1 cellular context compared by ENCODE assay signal in the genomic region with DNA sequence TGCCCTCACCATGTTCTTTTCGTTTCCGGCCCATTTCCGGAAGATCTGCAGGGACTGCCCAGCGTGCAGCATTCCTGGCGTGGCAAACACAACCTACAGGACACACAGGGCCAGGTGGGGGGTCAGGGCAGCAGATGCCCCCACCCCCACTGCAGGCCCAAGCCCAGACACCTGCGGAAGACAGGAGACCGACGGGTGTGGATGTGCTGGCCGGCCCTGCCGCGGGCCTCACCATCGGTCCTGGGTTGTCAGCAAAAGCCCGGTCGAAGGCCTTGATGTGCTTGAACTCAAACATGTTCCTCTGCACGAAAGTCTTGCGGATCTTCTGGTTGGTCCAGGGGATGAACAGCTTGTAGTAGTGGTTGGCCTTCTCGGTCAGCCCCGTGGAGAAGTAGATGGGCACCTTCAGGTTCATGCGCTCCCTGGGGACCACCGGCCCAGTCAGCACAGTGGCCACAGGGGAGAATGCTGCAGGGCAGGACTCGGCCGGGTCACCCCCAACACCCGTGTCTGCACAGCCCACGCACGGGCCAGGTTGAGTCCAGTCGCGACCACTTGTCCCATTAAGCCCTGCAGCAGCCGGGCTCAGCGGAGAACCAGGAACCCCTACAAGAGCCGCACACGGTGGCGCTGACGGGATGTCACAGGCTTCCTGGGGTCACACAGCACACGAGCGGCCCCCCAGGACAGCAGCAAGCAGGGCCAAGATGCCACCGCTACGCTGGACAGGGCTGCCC.
TF ChIP-seq lines count a peak whose summit lies in the region.

No MANE protein-coding gene starts in this region.

TF ChIP-seq in K562, 482 proteins besides CTCF, POLR2A, EP300 and RAD21:
- TF ChIP-seq POLR2G (IDR thresholded peaks at IDR 0.05; ENCODE audit: low read depth, low read length) (peak; percentile 1; the same call in 1 of the 2 replicates), NUFIP1 (IDR thresholded peaks at IDR 0.05; ENCODE audit: partially characterized antibody) (no peak), NFYB (IDR thresholded peaks at IDR 0.05; ENCODE audit: extremely low read depth, insufficient read length) (no peak), TCFL5 (CRISPR knock-in tag; conservative IDR thresholded peaks at IDR 0.05) (no peak), RBM22 (IDR thresholded peaks at IDR 0.05; ENCODE audit: low read depth, low read length, poor library complexity, severe bottlenecking) (peak; percentile 89), RBM39 (optimal IDR thresholded peaks at IDR 0.05; ENCODE audit: low read depth, low read length) (no peak), RBFOX2 (IDR thresholded peaks at IDR 0.05; ENCODE audit: low read depth, low read length) (peak; percentile 27; the same call in 1 of the 2 replicates), ARID1B (IDR thresholded peaks at IDR 0.05) (no peak), ZBTB17 (CRISPR knock-in tag; IDR thresholded peaks at IDR 0.05) (no peak), ZNF436 (CRISPR knock-in tag; IDR thresholded peaks at IDR 0.05) (no peak), ZNF263 (CRISPR knock-in tag; IDR thresholded peaks at IDR 0.05; ENCODE audit: borderline replicate concordance) (no peak), GATA2 (CRISPR knock-in tag; IDR thresholded peaks at IDR 0.05) (no peak), NR2C1 (IDR thresholded peaks at IDR 0.05) (no peak), NR2C1 (tag; IDR thresholded peaks at IDR 0.05) (no peak), SUPT5H (IDR thresholded peaks at IDR 0.05) (peak; percentile 8; the same call in 1 of the 2 replicates), POLR2AphosphoS5 (IDR thresholded peaks at IDR 0.05; ENCODE audit: control insufficient read depth, insufficient read depth, low read depth, low read length) (0 out of 2 replicates have a peak, but pooled peaks have one; percentile 3), GTF2A2 (tag; IDR thresholded peaks at IDR 0.05) (no peak)
- TF ChIP-seq, protein P1, sequence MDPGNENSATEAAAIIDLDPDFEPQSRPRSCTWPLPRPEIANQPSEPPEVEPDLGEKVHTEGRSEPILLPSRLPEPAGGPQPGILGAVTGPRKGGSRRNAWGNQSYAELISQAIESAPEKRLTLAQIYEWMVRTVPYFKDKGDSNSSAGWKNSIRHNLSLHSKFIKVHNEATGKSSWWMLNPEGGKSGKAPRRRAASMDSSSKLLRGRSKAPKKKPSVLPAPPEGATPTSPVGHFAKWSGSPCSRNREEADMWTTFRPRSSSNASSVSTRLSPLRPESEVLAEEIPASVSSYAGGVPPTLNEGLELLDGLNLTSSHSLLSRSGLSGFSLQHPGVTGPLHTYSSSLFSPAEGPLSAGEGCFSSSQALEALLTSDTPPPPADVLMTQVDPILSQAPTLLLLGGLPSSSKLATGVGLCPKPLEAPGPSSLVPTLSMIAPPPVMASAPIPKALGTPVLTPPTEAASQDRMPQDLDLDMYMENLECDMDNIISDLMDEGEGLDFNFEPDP (CRISPR knock-in tag; IDR thresholded peaks at IDR 0.05): no peak
- TF ChIP-seq, protein P2, sequence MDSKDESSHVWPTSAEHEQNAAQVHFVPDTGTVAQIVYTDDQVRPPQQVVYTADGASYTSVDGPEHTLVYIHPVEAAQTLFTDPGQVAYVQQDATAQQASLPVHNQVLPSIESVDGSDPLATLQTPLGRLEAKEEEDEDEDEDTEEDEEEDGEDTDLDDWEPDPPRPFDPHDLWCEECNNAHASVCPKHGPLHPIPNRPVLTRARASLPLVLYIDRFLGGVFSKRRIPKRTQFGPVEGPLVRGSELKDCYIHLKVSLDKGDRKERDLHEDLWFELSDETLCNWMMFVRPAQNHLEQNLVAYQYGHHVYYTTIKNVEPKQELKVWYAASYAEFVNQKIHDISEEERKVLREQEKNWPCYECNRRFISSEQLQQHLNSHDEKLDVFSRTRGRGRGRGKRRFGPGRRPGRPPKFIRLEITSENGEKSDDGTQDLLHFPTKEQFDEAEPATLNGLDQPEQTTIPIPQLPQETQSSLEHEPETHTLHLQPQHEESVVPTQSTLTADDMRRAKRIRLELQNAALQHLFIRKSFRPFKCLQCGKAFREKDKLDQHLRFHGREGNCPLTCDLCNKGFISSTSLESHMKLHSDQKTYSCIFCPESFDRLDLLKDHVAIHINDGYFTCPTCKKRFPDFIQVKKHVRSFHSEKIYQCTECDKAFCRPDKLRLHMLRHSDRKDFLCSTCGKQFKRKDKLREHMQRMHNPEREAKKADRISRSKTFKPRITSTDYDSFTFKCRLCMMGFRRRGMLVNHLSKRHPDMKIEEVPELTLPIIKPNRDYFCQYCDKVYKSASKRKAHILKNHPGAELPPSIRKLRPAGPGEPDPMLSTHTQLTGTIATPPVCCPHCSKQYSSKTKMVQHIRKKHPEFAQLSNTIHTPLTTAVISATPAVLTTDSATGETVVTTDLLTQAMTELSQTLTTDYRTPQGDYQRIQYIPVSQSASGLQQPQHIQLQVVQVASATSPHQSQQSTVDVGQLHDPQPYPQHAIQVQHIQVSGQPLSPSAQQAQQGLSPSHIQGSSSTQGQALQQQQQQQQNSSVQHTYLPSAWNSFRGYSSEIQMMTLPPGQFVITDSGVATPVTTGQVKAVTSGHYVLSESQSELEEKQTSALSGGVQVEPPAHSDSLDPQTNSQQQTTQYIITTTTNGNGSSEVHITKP (IDR thresholded peaks at IDR 0.05; ENCODE audit: partially characterized antibody): no peak
- TF ChIP-seq, protein P3, sequence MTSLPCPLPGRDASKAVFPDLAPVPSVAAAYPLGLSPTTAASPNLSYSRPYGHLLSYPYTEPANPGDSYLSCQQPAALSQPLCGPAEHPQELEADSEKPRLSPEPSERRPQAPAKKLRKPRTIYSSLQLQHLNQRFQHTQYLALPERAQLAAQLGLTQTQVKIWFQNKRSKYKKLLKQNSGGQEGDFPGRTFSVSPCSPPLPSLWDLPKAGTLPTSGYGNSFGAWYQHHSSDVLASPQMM (CRISPR knock-in tag; IDR thresholded peaks at IDR 0.05): no peak
